Comparison of ENCODE assay signal across 8 cellular contexts in the genomic region with DNA sequence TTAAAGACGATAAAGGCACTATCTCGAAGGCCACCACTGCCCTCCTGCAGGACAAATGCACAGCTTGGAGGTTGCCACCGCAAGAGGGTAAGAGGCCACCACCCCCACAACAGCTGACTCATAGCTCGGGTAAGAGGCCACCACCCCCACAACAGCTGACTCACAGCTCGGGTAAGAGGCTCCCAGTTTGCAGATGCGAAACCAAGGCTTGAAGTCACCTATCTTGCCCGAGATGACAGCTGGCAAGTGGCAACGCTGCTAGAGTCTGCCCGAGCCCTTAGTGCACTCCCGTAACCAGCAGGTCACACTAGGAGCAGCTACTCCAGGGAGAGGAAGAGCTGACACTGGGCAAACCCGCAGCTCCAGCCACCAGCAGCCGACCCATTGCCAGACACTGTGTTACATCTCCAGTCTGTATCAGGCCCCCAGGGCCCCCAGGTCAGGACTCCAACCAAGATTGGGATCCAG. TPM values are rescaled to one million over a fixed set of nuclear protein-coding genes. Genes with fewer than 3 reads are reported as not detected.
A peak's percentile ranks its signal among the peaks of the same experiment; 100 is the strongest.
DNase-seq lines count a peak whose midpoint lies in the region; ATAC-seq, FAIRE-seq and TF ChIP-seq lines count a peak whose summit lies in the region.

No MANE protein-coding gene starts in this region.

- no peaks in the 10 kb centered on the region for H3K27me3 Mint-ChIP-seq in activated T-helper 17 cell treated with anti-CD3 and anti-CD28 coated beads, Interleukin-2, amount 50 U/mL, for 72 hours
- peaks cover 6% of the 10 kb centered on the region for H3K27me3 Mint-ChIP-seq in nephron progenitor cell (ENCODE audit: low read depth, poor library complexity)

- no peaks in the 10 kb centered on the region for H3K36me3 Mint-ChIP-seq in activated T-helper 17 cell treated with anti-CD3 and anti-CD28 coated beads, Interleukin-2, amount 50 U/mL, for 72 hours (ENCODE audit: low read depth)
- no peaks in the 10 kb centered on the region for H3K36me3 Mint-ChIP-seq in nephron progenitor cell (ENCODE audit: low read depth)

- peak overlapping the region; percentile 28 for H3K27ac Mint-ChIP-seq in activated T-helper 17 cell treated with anti-CD3 and anti-CD28 coated beads, Interleukin-2, amount 50 U/mL, for 72 hours
- H3K27ac Mint-ChIP-seq in nephron progenitor cell: no peak overlapping the region

- no peak for TF ChIP-seq CTCF in nephron progenitor cell (IDR thresholded peaks at IDR 0.05)

- peak; percentile 96 for FAIRE-seq in RCC 7860 (lab: Jason Lieb, UNC)

- peak; percentile 93 for ATAC-seq in GM18511 (IDR thresholded peaks at IDR 0.05; ENCODE audit: unreplicated experiment)
- peak; percentile 65 for ATAC-seq in HG02973 (IDR thresholded peaks at IDR 0.05; ENCODE audit: unreplicated experiment)
- ATAC-seq in activated T-helper 17 cell treated with anti-CD3 and anti-CD28 coated beads, Interleukin-2, amount 50 U/mL, for 72 hours (replicated peaks): peak; percentile 91

- DNase-seq in RCC 7860 (ENCODE audit: low spot score): peak; percentile 97
- DNase-seq in iris pigment epithelial cell (ENCODE audit: low read depth): peak; percentile 92
- peak; percentile 46 to 82 for DNase-seq in stimulated activated CD8-positive, alpha-beta memory T cell treated with anti-CD3 and anti-CD28 coated beads, Interleukin-2, amount 100 ng/mL, for 48 hours (ENCODE audit: low read depth in 2 of 2)
- DNase-seq in T-helper 9 cell: no peak
- DNase-seq in nephron progenitor cell: no peak

- peaks cover 24% of the 10 kb centered on the region for H3K4me1 Mint-ChIP-seq in activated T-helper 17 cell treated with anti-CD3 and anti-CD28 coated beads, Interleukin-2, amount 50 U/mL, for 72 hours
- peaks cover 61% of the 10 kb centered on the region for H3K4me1 Mint-ChIP-seq in nephron progenitor cell

- H3K9me3 Mint-ChIP-seq in activated T-helper 17 cell treated with anti-CD3 and anti-CD28 coated beads, Interleukin-2, amount 50 U/mL, for 72 hours: no peaks in the 10 kb centered on the region
- no peaks in the 10 kb centered on the region for H3K9me3 Mint-ChIP-seq in nephron progenitor cell

- H3K4me3 Mint-ChIP-seq in activated T-helper 17 cell treated with anti-CD3 and anti-CD28 coated beads, Interleukin-2, amount 50 U/mL, for 72 hours: peak overlapping the region; percentile 34
- no peak overlapping the region for H3K4me3 Mint-ChIP-seq in nephron progenitor cell

RNA-seq across cellular contexts. Expression of a gene that starts 17.1 kb away (rescaled TPM):
- total RNA-seq in activated T-helper 17 cell treated with anti-CD3 and anti-CD28 coated beads, Interleukin-2, amount 50 U/mL, for 72 hours: 10 to 100 TPM in 1 of 2 donors, 1 to 10 TPM in 1; 8.1 to 14.4 TPM

RNA-seq across cellular contexts. Expression of a gene that starts 41.0 kb away (rescaled TPM):
- total RNA-seq in activated T-helper 17 cell treated with anti-CD3 and anti-CD28 coated beads, Interleukin-2, amount 50 U/mL, for 72 hours: 10 to 100 TPM in 1 of 2 donors, 1 to 10 TPM in 1; 9.3 to 12.8 TPM

Comparison
In these comparisons a context has a peak if more than half of its experiments do, and no peak if none do; other contexts are left out.
1. DNase-seq: peak in RCC 7860 (single experiment), iris pigment epithelial cell (single experiment) and stimulated activated CD8-positive, alpha-beta memory T cell treated with anti-CD3 and anti-CD28 coated beads, Interleukin-2, amount 100 ng/mL, for 48 hours (2 of 2); none in T-helper 9 cell (single experiment) and nephron progenitor cell (single experiment).
2. Peak in every context shown above with its lines, with median percentiles within 50 percentile points of each other: ATAC-seq.